26 cellular contexts compared by ENCODE assay signal in genomic region chr20:20761302-20761701, GRCh38. TPM values are rescaled to one million over a fixed set of nuclear protein-coding genes. Genes with fewer than 3 reads are reported as not detected.
DNase-seq lines count a peak whose midpoint lies in the region; ATAC-seq and TF ChIP-seq lines count a peak whose summit lies in the region.
"Had no signal": no experiment of that assay in that cellular context is flagged by ENCODE, and none has a peak within 500 bp of the region (broad histone marks: within the 10 kb centered on the region; RNA-seq: fewer than 3 reads in every experiment).

No MANE protein-coding gene starts in this region.

- H3K27ac ChIP-seq in CD4-positive, alpha-beta T cell (ENCODE audit: low read depth, low read length) = no peak overlapping the region
- H3K27ac ChIP-seq: BLaER1, epithelial cell of prostate, GM23248, left ventricle myocardium inferior, RWPE1, transverse colon had no signal

- DNase-seq in GF-D8 (lab: John Stamatoyannopoulos, UW) (peak; percentile 45), NOMO-1 treated with dmso at 0.1 percent for 144 hours (lab: John Stamatoyannopoulos, UW; ENCODE audit: unreplicated experiment) (peak; percentile 18), dermis microvascular lymphatic vessel endothelial cell (ENCODE audit: low read depth in 2 of 2) (peak; percentile 66 to 72), retina (peak; percentile 13), NCI-H1417 treated with DMSO at 0.1 percent for 48 hours (lab: John Stamatoyannopoulos, UW) (no peak)
- DNase-seq in CD4-positive, alpha-beta T cell = no peak
- no peak for DNase-seq in activated effector memory CD4-positive, alpha-beta T cell treated with Interleukin-2 at 50 U/mL for 16 hours
- DNase-seq: activated CD4-positive, alpha-beta T cell treated with anti-CD3 and anti-CD28 coated beads for 36 hours; activated CD8-positive, alpha-beta T cell treated with anti-CD3 and anti-CD28 coated beads, Interleukin-2, amount 10 ng/mL, durations not matched to agents 7 days and 5 days; anterior cingulate cortex; COR-L47; glutamatergic neuron; GM23248; IMR-90; left ventricle myocardium inferior; NCI-H1092; NCI-H187; NCI-H2171; stimulated activated CD4-positive, alpha-beta T cell treated with anti-CD3 and anti-CD28 coated beads, Interleukin-4, amount 100 ng/mL, for 24 hours; transverse colon had no signal

- POLR2A ChIA-PET in CD4-positive, alpha-beta T cell (lab: Charles Lee) = no interaction called here

- no peak for TF ChIP-seq CTCF in CD4-positive, alpha-beta T cell (IDR thresholded peaks at IDR 0.05)

- no peaks in the 10 kb centered on the region for H3K4me1 Mint-ChIP-seq in CD4-positive, alpha-beta T cell (ENCODE audit: low read depth)
- H3K4me1 Mint-ChIP-seq: activated CD4-positive, alpha-beta T cell treated with anti-CD3 and anti-CD28 coated beads for 36 hours had no signal

- no peaks in the 10 kb centered on the region for H3K9me3 Mint-ChIP-seq in CD4-positive, alpha-beta T cell
- H3K9me3 Mint-ChIP-seq: activated naive CD4-positive, alpha-beta T cell treated with anti-CD3 and anti-CD28 coated beads, Interleukin-2, amount 50 U/mL, for 72 hours; T-helper 1 cell treated with Interleukin-12 subunit alpha and Interleukin-12 subunit beta and Interleukin-4 antibody, amounts not matched to agents 30 μg/mL and 1 μg/mL, for 36 hours had no signal

- intact Hi-C loops in CD4-positive, alpha-beta T cell (cut with DNase I, micrococcal nuclease) = no loop called here

- no peak for ATAC-seq in CD4-positive, alpha-beta T cell (ENCODE audit: poor library complexity)
- ATAC-seq: activated CD4-positive, alpha-beta T cell treated with anti-CD3 and anti-CD28 coated beads for 36 hours; activated CD8-positive, alpha-beta T cell treated with anti-CD3 and anti-CD28 coated beads, Interleukin-2, amount 10 ng/mL, durations not matched to agents 7 days and 5 days; activated naive CD4-positive, alpha-beta T cell treated with anti-CD3 and anti-CD28 coated beads, Interleukin-2, amount 50 U/mL, for 72 hours had no signal

- CTCF ChIA-PET in CD4-positive, alpha-beta T cell (lab: Charles Lee) = no interaction called here

- no peaks in the 10 kb centered on the region for H3K9me3 ChIP-seq in CD4-positive, alpha-beta T cell (ENCODE audit: control insufficient read depth, low read length)
- H3K9me3 ChIP-seq: BLaER1, breast epithelium, left ventricle myocardium inferior, transverse colon had no signal

- H3K27me3 Mint-ChIP-seq in CD4-positive, alpha-beta T cell = peaks cover 25% of the 10 kb centered on the region

- no peaks in the 10 kb centered on the region for H3K27me3 ChIP-seq in CD4-positive, alpha-beta T cell (ENCODE audit: control insufficient read depth, insufficient read depth, low read length)
- H3K27me3 ChIP-seq: BLaER1, breast epithelium, transverse colon had no signal

- no peak overlapping the region for H3K27ac Mint-ChIP-seq in CD4-positive, alpha-beta T cell
- H3K27ac Mint-ChIP-seq: activated CD4-positive, alpha-beta T cell treated with anti-CD3 and anti-CD28 coated beads for 36 hours; activated CD8-positive, alpha-beta T cell treated with anti-CD3 and anti-CD28 coated beads, Interleukin-2, amount 10 ng/mL, durations not matched to agents 7 days and 5 days; activated naive CD4-positive, alpha-beta T cell treated with anti-CD3 and anti-CD28 coated beads, Interleukin-2, amount 50 U/mL, for 72 hours; T-helper 1 cell treated with Interleukin-12 subunit alpha and Interleukin-12 subunit beta and Interleukin-4 antibody, amounts not matched to agents 30 μg/mL and 1 μg/mL, for 36 hours had no signal

- no peak overlapping the region for H3K4me3 Mint-ChIP-seq in CD4-positive, alpha-beta T cell
- H3K4me3 Mint-ChIP-seq: activated CD4-positive, alpha-beta T cell treated with anti-CD3 and anti-CD28 coated beads for 36 hours; activated CD8-positive, alpha-beta T cell treated with anti-CD3 and anti-CD28 coated beads, Interleukin-2, amount 10 ng/mL, durations not matched to agents 7 days and 5 days; T-helper 1 cell treated with Interleukin-12 subunit alpha and Interleukin-12 subunit beta and Interleukin-4 antibody, amounts not matched to agents 30 μg/mL and 1 μg/mL, for 36 hours had no signal

- no peaks in the 10 kb centered on the region for H3K36me3 Mint-ChIP-seq in CD4-positive, alpha-beta T cell (ENCODE audit: low read depth)
- H3K36me3 Mint-ChIP-seq: activated naive CD4-positive, alpha-beta T cell treated with anti-CD3 and anti-CD28 coated beads, Interleukin-2, amount 50 U/mL, for 72 hours had no signal

RNA-seq across cellular contexts. Expression of gene RALGAPA2, which starts 48.9 kb away (rescaled TPM):
- 20.4 and 40.1 TPM in 2 replicates for total RNA-seq in dermis microvascular lymphatic vessel endothelial cell
- total RNA-seq in CD4-positive, alpha-beta T cell = 10 to 100 TPM; 21.2 to 21.9 TPM

Comparison
In these comparisons a context has a peak if more than half of its experiments do, and no peak if none do; other contexts are left out.
1. DNase-seq: peak in GF-D8 (single experiment), NOMO-1 treated with dmso at 0.1 percent for 144 hours (single experiment), dermis microvascular lymphatic vessel endothelial cell (2 of 2) and retina (single experiment); none in CD4-positive, alpha-beta T cell (0 of 10), NCI-H1417 treated with DMSO at 0.1 percent for 48 hours (single experiment) and activated effector memory CD4-positive, alpha-beta T cell treated with Interleukin-2 at 50 U/mL for 16 hours (single experiment).